In the genomic region with DNA sequence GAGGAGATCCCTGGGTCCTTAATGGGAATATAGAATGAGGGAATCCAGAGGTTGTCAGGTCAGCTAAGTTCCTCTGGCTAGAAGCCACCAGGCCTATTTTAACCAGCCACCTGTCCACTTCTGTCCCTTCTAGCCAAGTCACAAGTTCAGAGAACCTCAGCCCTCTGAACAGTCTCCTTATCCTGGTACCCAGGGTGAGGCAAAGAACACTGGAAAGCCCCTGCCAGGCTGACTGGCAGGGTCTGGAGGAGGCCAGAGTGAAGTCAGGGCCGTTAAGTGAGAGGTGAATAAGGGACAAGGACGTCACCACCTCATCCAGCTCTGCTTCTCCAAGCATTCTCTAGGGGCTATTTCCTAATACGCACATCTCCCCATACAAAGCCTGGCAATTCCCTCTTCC, we compare ENCODE assay signal across 9 cellular contexts. TPM values are rescaled to one million over a fixed set of nuclear protein-coding genes. Genes with fewer than 3 reads are reported as not detected.
A peak's percentile ranks its signal among the peaks of the same experiment; 100 is the strongest.
DNase-seq lines count a peak whose midpoint lies in the region; ATAC-seq and TF ChIP-seq lines count a peak whose summit lies in the region.
"Had no signal": no experiment of that assay in that cellular context is flagged by ENCODE, and none has a peak within 500 bp of the region (broad histone marks: within the 10 kb centered on the region; RNA-seq: fewer than 3 reads in every experiment).

No MANE protein-coding gene starts in this region.

- peaks cover 20% of the 10 kb centered on the region for H3K36me3 ChIP-seq in CD4-positive, alpha-beta memory T cell (ENCODE audit: insufficient read depth, low read length)

- no peaks in the 10 kb centered on the region for H3K9me3 ChIP-seq in CD4-positive, alpha-beta memory T cell (ENCODE audit: control insufficient read depth in 1 of 2, low read length in 2 of 2)

- H3K4me1 Mint-ChIP-seq in CD4-positive, alpha-beta memory T cell, result peaks cover 28 to 57% (median 37%) of the 10 kb centered on the region in 4 donors
- peaks cover 26% of the 10 kb centered on the region for H3K4me1 Mint-ChIP-seq in memory B cell

- CTCF ChIA-PET in CD4-positive, alpha-beta memory T cell (lab: Charles Lee; ENCODE audit: partially characterized antibody), result interaction anchor here (0.6 to 1.2 kb wide), 2 partner anchors 28 to 267 kb away, joined by 3 read pairs; no protein-coding TSS in a partner anchor

- H3K4me3 Mint-ChIP-seq in CD4-positive, alpha-beta memory T cell, result peak overlapping the region in 5 of 8 donors; percentile 21 to 91 (median 74)
- H3K4me3 Mint-ChIP-seq in memory B cell, result no peak overlapping the region

- H3K36me3 Mint-ChIP-seq in CD4-positive, alpha-beta memory T cell, result peaks cover 11 to 42% of the 10 kb centered on the region in 2 donors
- peaks cover 19% of the 10 kb centered on the region for H3K36me3 Mint-ChIP-seq in memory B cell

- no peak overlapping the region for H3K27ac ChIP-seq in CD4-positive, alpha-beta memory T cell (ENCODE audit: low read depth, low read length)

- no peak for TF ChIP-seq CTCF in NB4 (IDR thresholded peaks at IDR 0.05; ENCODE audit: low read depth, low read length)

- ATAC-seq in memory B cell (ENCODE audit: low read depth), result no peak

- no peaks in the 10 kb centered on the region for H3K9me3 Mint-ChIP-seq in CD4-positive, alpha-beta memory T cell
- H3K9me3 Mint-ChIP-seq in memory B cell, result no peaks in the 10 kb centered on the region

- no peak for TF ChIP-seq POLR2A in NB4 (IDR thresholded peaks at IDR 0.05; ENCODE audit: extremely low read depth, insufficient read length)

- POLR2A ChIA-PET in CD4-positive, alpha-beta memory T cell (lab: Charles Lee; ENCODE audit: partially characterized antibody), result interaction anchor here (1.1 to 4.8 kb wide), 2 partner anchors 9 to 28 kb away, joined by 3 to 115 read pairs; a partner anchor contains a TSS

- no peak for DNase-seq in CD4-positive, alpha-beta memory T cell
- DNase-seq in NB4 (ENCODE audit: low read depth) (no peak), memory B cell (ENCODE audit: low spot score in 2 of 2) (no peak), hepatic stellate cell (ENCODE audit: low spot score) (no peak), GDM1 (lab: John Stamatoyannopoulos, UW) (no peak), DMS79 (lab: John Stamatoyannopoulos, UW) (no peak)
- DNase-seq: DMS79 treated with DMSO at 0.1 percent for 48 hours, GOT3, NCI-H1417 had no signal

- H3K4me1 ChIP-seq in CD4-positive, alpha-beta memory T cell (ENCODE audit: insufficient read depth, low read length), result peaks cover 37% of the 10 kb centered on the region

- intact Hi-C loops in CD4-positive, alpha-beta memory T cell (cut with micrococcal nuclease), result no loop called here

- H3K27me3 ChIP-seq in CD4-positive, alpha-beta memory T cell (ENCODE audit: insufficient read depth, low read length), result no peaks in the 10 kb centered on the region

- H3K27ac Mint-ChIP-seq in CD4-positive, alpha-beta memory T cell, result peak overlapping the region; percentile 3 to 99 (median 54)
- peak overlapping the region; percentile 99 for H3K27ac Mint-ChIP-seq in memory B cell

- no peaks in the 10 kb centered on the region for H3K27me3 Mint-ChIP-seq in CD4-positive, alpha-beta memory T cell
- no peaks in the 10 kb centered on the region for H3K27me3 Mint-ChIP-seq in memory B cell

- H3K4me3 ChIP-seq in CD4-positive, alpha-beta memory T cell (ENCODE audit: low read length in 2 of 2), result no peak overlapping the region
- peak overlapping the region; percentile 87 for H3K4me3 ChIP-seq in NB4 (ENCODE audit: low read depth, low read length)

RNA-seq across cellular contexts. Expression of a gene that starts 2.7 kb away (rescaled TPM):
- 100 to 1,000 TPM; 145 to 157 TPM for total RNA-seq in CD4-positive, alpha-beta memory T cell
- 10 to 100 TPM; 42.4 to 59.1 TPM for polyA plus RNA-seq in CD4-positive, alpha-beta memory T cell

RNA-seq across cellular contexts. Expression of a gene that starts 3.2 kb away (rescaled TPM):
- total RNA-seq in CD4-positive, alpha-beta memory T cell, result 10 to 100 TPM; 29.8 to 30.9 TPM
- polyA plus RNA-seq in CD4-positive, alpha-beta memory T cell, result 10 to 100 TPM; 68.0 to 71.3 TPM

RNA-seq across cellular contexts. Expression of a gene that starts 6.6 kb away (rescaled TPM):
- total RNA-seq in CD4-positive, alpha-beta memory T cell, result 100 to 1,000 TPM; 324 to 327 TPM
- 100 to 1,000 TPM; 741 to 896 TPM for polyA plus RNA-seq in CD4-positive, alpha-beta memory T cell

RNA-seq across cellular contexts. Expression of a gene that starts 9.6 kb away (rescaled TPM):
- total RNA-seq in CD4-positive, alpha-beta memory T cell, result 10 to 100 TPM; 45.8 to 55.8 TPM
- 10 to 100 TPM; 11.4 to 29.8 TPM for polyA plus RNA-seq in CD4-positive, alpha-beta memory T cell

RNA-seq across cellular contexts. Expression of a gene that starts 13.5 kb away (rescaled TPM):
- total RNA-seq in CD4-positive, alpha-beta memory T cell, result 1 to 10 TPM in 1 of 2 experiments, under 1 TPM in 1; 0.39 to 1.0 TPM
- 1 to 10 TPM; 1.0 to 3.1 TPM for polyA plus RNA-seq in CD4-positive, alpha-beta memory T cell
